In the genomic region with DNA sequence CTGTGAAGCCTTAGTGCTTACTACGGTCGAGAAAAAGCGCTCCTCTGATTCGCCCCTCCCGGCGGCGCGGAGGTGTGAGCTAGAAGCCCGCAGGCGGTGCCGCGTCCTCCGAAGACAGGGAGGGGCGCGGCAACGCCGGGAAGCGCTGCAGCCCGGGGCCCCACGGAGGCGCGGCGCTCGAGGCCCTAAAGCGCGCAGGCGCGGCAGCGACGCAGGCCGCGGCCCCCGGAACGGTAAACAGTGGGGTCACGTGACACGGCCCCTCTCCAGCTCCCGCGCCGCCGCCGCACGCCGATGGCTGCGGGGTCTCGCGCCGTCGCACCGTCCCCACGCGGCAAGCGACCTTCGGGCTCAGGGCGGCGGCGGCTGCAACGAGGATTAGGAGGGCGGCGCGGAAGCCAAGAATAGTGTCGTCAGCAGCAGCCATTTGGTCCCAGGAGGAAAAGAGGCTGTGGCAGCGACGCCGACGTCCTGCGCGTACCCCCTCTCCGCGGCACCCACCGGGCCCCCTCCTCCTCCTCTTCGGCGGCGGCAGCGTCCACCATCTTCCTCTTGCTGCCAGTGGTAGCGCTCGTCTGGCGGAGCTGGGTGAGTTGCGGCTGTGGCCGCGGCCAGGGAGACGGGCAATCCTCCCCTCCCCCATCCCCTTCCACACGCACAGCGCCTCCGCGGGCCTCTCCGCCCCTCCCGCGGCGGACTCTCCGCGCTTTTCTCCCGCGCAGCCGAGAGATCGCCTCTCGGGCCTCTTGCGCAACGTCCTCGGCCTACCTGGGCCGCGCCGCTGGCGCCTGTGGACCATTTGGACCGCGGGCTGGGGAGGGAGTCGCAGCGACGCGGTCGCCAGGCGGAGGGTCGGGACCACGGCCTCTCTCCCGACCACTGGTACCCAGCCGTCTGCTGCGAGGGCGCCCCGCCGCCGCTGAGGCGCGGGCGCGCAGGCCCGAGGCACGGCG, we compare ENCODE assay signal across 1 cellular context.
TF ChIP-seq lines count a peak whose summit lies in the region.

A gene with protein sequence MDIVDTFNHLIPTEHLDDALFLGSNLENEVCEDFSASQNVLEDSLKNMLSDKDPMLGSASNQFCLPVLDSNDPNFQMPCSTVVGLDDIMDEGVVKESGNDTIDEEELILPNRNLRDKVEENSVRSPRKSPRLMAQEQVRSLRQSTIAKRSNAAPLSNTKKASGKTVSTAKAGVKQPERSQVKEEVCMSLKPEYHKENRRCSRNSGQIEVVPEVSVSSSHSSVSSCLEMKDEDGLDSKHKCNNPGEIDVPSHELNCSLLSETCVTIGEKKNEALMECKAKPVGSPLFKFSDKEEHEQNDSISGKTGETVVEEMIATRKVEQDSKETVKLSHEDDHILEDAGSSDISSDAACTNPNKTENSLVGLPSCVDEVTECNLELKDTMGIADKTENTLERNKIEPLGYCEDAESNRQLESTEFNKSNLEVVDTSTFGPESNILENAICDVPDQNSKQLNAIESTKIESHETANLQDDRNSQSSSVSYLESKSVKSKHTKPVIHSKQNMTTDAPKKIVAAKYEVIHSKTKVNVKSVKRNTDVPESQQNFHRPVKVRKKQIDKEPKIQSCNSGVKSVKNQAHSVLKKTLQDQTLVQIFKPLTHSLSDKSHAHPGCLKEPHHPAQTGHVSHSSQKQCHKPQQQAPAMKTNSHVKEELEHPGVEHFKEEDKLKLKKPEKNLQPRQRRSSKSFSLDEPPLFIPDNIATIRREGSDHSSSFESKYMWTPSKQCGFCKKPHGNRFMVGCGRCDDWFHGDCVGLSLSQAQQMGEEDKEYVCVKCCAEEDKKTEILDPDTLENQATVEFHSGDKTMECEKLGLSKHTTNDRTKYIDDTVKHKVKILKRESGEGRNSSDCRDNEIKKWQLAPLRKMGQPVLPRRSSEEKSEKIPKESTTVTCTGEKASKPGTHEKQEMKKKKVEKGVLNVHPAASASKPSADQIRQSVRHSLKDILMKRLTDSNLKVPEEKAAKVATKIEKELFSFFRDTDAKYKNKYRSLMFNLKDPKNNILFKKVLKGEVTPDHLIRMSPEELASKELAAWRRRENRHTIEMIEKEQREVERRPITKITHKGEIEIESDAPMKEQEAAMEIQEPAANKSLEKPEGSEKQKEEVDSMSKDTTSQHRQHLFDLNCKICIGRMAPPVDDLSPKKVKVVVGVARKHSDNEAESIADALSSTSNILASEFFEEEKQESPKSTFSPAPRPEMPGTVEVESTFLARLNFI (N-terminal part only) (plus strand): TSS at position 240 of the 953 bp plus-strand sequence. CDS start 10,750 bp downstream, outside the sequence.

TF ChIP-seq in H1, 55 proteins besides CTCF, POLR2A, EP300 and RAD21:
- TF ChIP-seq CREB1 (IDR thresholded peaks at IDR 0.05) (peak; percentile 55), JUND (IDR thresholded peaks at IDR 0.05; ENCODE audit: low read length) (no peak), TAF7 (optimal IDR thresholded peaks at IDR 0.05; ENCODE audit: borderline replicate concordance, low read depth, low read length) (peak; percentile 35), CTBP2 (IDR thresholded peaks at IDR 0.05; ENCODE audit: borderline replicate concordance, insufficient read depth, insufficient read length, low read length) (no peak), BACH1 (IDR thresholded peaks at IDR 0.05; ENCODE audit: low read length) (peak; percentile 56; the same call in 1 of the 2 replicates), SIX5 (IDR thresholded peaks at IDR 0.05; ENCODE audit: low read depth, low read length) (no peak), JUN (IDR thresholded peaks at IDR 0.05; ENCODE audit: low read depth, low read length) (no peak), GABPA (IDR thresholded peaks at IDR 0.05; ENCODE audit: borderline replicate concordance, insufficient read depth, low read length) (no peak), RNF2 (IDR thresholded peaks at IDR 0.05; ENCODE audit: borderline replicate concordance, low read depth, low read length, missing control alignments, poor library complexity, severe bottlenecking) (no peak), RFX5 (IDR thresholded peaks at IDR 0.05; ENCODE audit: borderline replicate concordance, low read depth, low read length) (no peak), SUZ12 (IDR thresholded peaks at IDR 0.05; ENCODE audit: low read length) (peak; percentile 29; the same call in 1 of the 2 replicates), SIN3A (conservative IDR thresholded peaks at IDR 0.05 in 1 of 2, IDR thresholded peaks at IDR 0.05 in 1 of 2; ENCODE audit: low read depth in 1 of 2, low read length in 2 of 2) (peak; percentile 18 to 41; a peak in 1 of 4 replicates), FOSL1 (IDR thresholded peaks at IDR 0.05; ENCODE audit: insufficient read depth, low read depth, low read length) (0 out of 2 replicates have a peak, but pooled peaks have one; percentile 25), POLR2AphosphoS5 (IDR thresholded peaks at IDR 0.05; ENCODE audit: low read depth, low read length) (peak; percentile 89), KDM5A (IDR thresholded peaks at IDR 0.05; ENCODE audit: low read length) (no peak), BRCA1 (IDR thresholded peaks at IDR 0.05; ENCODE audit: low read depth, low read length) (no peak), NRF1 (IDR thresholded peaks at IDR 0.05; ENCODE audit: low read depth, low read length) (peak; percentile 49; the same call in 1 of the 2 replicates), YY1 (IDR thresholded peaks at IDR 0.05; ENCODE audit: low read depth, low read length) (peak; percentile 84), CEBPB (IDR thresholded peaks at IDR 0.05; ENCODE audit: low read depth, low read length) (peak; percentile 99), SAP30 (IDR thresholded peaks at IDR 0.05; ENCODE audit: insufficient read depth, insufficient replicate concordance, low read length) (peak; percentile 4), HDAC6 (IDR thresholded peaks at IDR 0.05; ENCODE audit: low read depth, low read length) (no peak), KDM4A (IDR thresholded peaks at IDR 0.05; ENCODE audit: low read depth, low read length, severe bottlenecking) (peak; percentile 77), SRF (IDR thresholded peaks at IDR 0.05; ENCODE audit: low read depth, low read length) (0 out of 2 replicates have a peak, but pooled peaks have one; percentile 1), MAFK (IDR thresholded peaks at IDR 0.05; ENCODE audit: low read depth, low read length) (no peak), ZNF274 (IDR thresholded peaks at IDR 0.05; ENCODE audit: borderline replicate concordance, extremely low read depth, low read length) (no peak), CHD1 (IDR thresholded peaks at IDR 0.05; ENCODE audit: low read depth, low read length) (no peak; the same call in 1 of the 2 replicates), GTF2F1 (IDR thresholded peaks at IDR 0.05; ENCODE audit: borderline replicate concordance, low read depth, low read length) (0 out of 2 replicates have a peak, but pooled peaks have one; percentile 52), PHF8 (conservative IDR thresholded peaks at IDR 0.05; ENCODE audit: low read depth, low read length) (peak; percentile 83), EZH2 (IDR thresholded peaks at IDR 0.05; ENCODE audit: low read depth, low read length, severe bottlenecking) (no peak), CHD2 (IDR thresholded peaks at IDR 0.05; ENCODE audit: low read length) (0 out of 2 replicates have a peak, but pooled peaks have one; percentile 2), TAF1 (IDR thresholded peaks at IDR 0.05; ENCODE audit: low read depth, low read length) (peak; percentile 77), ASH2L (IDR thresholded peaks at IDR 0.05; ENCODE audit: low read length) (peak; percentile 97), RBBP5 (IDR thresholded peaks at IDR 0.05; ENCODE audit: borderline replicate concordance, low read depth, low read length) (peak; percentile 94)
- TF ChIP-seq, protein P1, sequence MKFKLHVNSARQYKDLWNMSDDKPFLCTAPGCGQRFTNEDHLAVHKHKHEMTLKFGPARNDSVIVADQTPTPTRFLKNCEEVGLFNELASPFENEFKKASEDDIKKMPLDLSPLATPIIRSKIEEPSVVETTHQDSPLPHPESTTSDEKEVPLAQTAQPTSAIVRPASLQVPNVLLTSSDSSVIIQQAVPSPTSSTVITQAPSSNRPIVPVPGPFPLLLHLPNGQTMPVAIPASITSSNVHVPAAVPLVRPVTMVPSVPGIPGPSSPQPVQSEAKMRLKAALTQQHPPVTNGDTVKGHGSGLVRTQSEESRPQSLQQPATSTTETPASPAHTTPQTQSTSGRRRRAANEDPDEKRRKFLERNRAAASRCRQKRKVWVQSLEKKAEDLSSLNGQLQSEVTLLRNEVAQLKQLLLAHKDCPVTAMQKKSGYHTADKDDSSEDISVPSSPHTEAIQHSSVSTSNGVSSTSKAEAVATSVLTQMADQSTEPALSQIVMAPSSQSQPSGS (IDR thresholded peaks at IDR 0.05; ENCODE audit: low read length), result no peak
- TF ChIP-seq, protein P2, sequence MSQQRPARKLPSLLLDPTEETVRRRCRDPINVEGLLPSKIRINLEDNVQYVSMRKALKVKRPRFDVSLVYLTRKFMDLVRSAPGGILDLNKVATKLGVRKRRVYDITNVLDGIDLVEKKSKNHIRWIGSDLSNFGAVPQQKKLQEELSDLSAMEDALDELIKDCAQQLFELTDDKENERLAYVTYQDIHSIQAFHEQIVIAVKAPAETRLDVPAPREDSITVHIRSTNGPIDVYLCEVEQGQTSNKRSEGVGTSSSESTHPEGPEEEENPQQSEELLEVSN (IDR thresholded peaks at IDR 0.05), result peak; percentile 91
- TF ChIP-seq, protein P3, sequence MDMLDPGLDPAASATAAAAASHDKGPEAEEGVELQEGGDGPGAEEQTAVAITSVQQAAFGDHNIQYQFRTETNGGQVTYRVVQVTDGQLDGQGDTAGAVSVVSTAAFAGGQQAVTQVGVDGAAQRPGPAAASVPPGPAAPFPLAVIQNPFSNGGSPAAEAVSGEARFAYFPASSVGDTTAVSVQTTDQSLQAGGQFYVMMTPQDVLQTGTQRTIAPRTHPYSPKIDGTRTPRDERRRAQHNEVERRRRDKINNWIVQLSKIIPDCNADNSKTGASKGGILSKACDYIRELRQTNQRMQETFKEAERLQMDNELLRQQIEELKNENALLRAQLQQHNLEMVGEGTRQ (IDR thresholded peaks at IDR 0.05; ENCODE audit: low read length), result peak; percentile 94
- TF ChIP-seq, protein P4, sequence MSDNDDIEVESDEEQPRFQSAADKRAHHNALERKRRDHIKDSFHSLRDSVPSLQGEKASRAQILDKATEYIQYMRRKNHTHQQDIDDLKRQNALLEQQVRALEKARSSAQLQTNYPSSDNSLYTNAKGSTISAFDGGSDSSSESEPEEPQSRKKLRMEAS (IDR thresholded peaks at IDR 0.05), result peak; percentile 94
- TF ChIP-seq, protein P5, sequence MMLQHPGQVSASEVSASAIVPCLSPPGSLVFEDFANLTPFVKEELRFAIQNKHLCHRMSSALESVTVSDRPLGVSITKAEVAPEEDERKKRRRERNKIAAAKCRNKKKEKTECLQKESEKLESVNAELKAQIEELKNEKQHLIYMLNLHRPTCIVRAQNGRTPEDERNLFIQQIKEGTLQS (IDR thresholded peaks at IDR 0.05; ENCODE audit: insufficient read depth, low read depth, low read length), result peak; percentile 12; the same call in 1 of the 2 replicates
